ENCODE assay signal across 23 cellular contexts in the genomic region with DNA sequence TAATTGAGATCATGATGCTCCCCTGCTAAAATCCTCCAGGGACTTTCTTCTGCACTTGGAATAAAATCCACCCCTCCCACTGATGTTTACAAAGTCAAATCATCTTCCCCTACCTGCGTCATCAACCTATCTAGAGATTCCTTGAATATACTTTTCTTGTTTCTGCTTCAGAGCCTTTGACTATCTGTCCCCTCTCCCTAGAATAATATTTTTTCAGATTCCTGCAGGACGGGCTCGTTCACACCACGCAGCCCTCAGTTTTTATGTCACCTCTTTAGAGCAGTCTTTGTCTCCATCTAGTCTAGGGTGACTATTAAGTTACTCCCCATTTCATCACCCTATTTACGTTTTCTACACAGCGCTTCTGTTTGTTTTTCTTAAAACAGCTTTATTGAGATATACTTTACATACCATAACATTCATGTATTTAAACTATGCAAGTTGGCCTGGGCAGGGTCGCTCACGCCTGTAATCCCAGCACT.
"Had no signal": no experiment of that assay in that cellular context is flagged by ENCODE, and none has a peak within 500 bp of the region (broad histone marks: within the 10 kb centered on the region; RNA-seq: fewer than 3 reads in every experiment).

No MANE protein-coding gene starts in this region.

- H3K4me3 Mint-ChIP-seq: activated CD4-positive, alpha-beta T cell treated with anti-CD3 and anti-CD28 coated beads, Interleukin-2, amount 10 ng/mL, durations not matched to agents 7 days and 5 days; activated CD8-positive, alpha-beta memory T cell treated with anti-CD3 and anti-CD28 coated beads, Interleukin-2, amount 10 ng/mL, durations not matched to agents 7 days and 5 days; activated CD8-positive, alpha-beta T cell treated with anti-CD3 and anti-CD28 coated beads for 36 hours; activated naive CD8-positive, alpha-beta T cell treated with anti-CD3 and anti-CD28 coated beads for 36 hours; central memory CD8-positive, alpha-beta T cell; effector memory CD8-positive, alpha-beta T cell; memory B cell; neural crest cell; stimulated activated memory B cell treated with anti-CD40 and anti-IgM and Interleukin-4, amounts not matched to agents 10 μg/mL and 1 μg/mL and 100 μg/mL, for 72 hours; type B pancreatic cell had no signal

- H3K36me3 Mint-ChIP-seq: activated CD8-positive, alpha-beta memory T cell treated with anti-CD3 and anti-CD28 coated beads, Interleukin-2, amount 10 ng/mL, durations not matched to agents 7 days and 5 days; activated naive CD8-positive, alpha-beta T cell treated with anti-CD3 and anti-CD28 coated beads for 36 hours; memory B cell; stimulated activated memory B cell treated with anti-CD40 and anti-IgM and Interleukin-4, amounts not matched to agents 10 μg/mL and 1 μg/mL and 100 μg/mL, for 72 hours had no signal

- H3K9me3 Mint-ChIP-seq: activated CD8-positive, alpha-beta T cell treated with anti-CD3 and anti-CD28 coated beads for 36 hours; central memory CD8-positive, alpha-beta T cell; effector memory CD8-positive, alpha-beta T cell; memory B cell; stimulated activated memory B cell treated with anti-CD40 and anti-IgM and Interleukin-4, amounts not matched to agents 10 μg/mL and 1 μg/mL and 100 μg/mL, for 72 hours had no signal

- H3K27ac Mint-ChIP-seq: activated CD4-positive, alpha-beta T cell treated with anti-CD3 and anti-CD28 coated beads, Interleukin-2, amount 10 ng/mL, durations not matched to agents 7 days and 5 days; activated CD8-positive, alpha-beta memory T cell treated with anti-CD3 and anti-CD28 coated beads, Interleukin-2, amount 10 ng/mL, durations not matched to agents 7 days and 5 days; activated CD8-positive, alpha-beta T cell treated with anti-CD3 and anti-CD28 coated beads for 36 hours; activated naive CD8-positive, alpha-beta T cell treated with anti-CD3 and anti-CD28 coated beads for 36 hours; effector memory CD8-positive, alpha-beta T cell; memory B cell; stimulated activated memory B cell treated with anti-CD40 and anti-IgM and Interleukin-4, amounts not matched to agents 10 μg/mL and 1 μg/mL and 100 μg/mL, for 72 hours; type B pancreatic cell had no signal

- H3K27me3 Mint-ChIP-seq: activated CD8-positive, alpha-beta T cell treated with anti-CD3 and anti-CD28 coated beads for 36 hours; activated naive CD8-positive, alpha-beta T cell treated with anti-CD3 and anti-CD28 coated beads for 36 hours; memory B cell; stimulated activated memory B cell treated with anti-CD40 and anti-IgM and Interleukin-4, amounts not matched to agents 10 μg/mL and 1 μg/mL and 100 μg/mL, for 72 hours; type B pancreatic cell had no signal

- DNase-seq: activated CD4-positive, alpha-beta T cell treated with anti-CD3 and anti-CD28 coated beads, Interleukin-2, amount 10 ng/mL, durations not matched to agents 7 days and 5 days; activated CD4-positive, CD25-positive, alpha-beta regulatory T cell treated with anti-CD3 and anti-CD28 coated beads, Interleukin-2, amount 50 U/mL, for 72 hours; activated CD8-positive, alpha-beta memory T cell treated with anti-CD3 and anti-CD28 coated beads, Interleukin-2, amount 10 ng/mL, durations not matched to agents 7 days and 5 days; activated CD8-positive, alpha-beta T cell treated with anti-CD3 and anti-CD28 coated beads for 36 hours; activated naive CD8-positive, alpha-beta T cell treated with anti-CD3 and anti-CD28 coated beads for 36 hours; activated T-cell treated with anti-CD3 and anti-CD28 coated beads for 4 hours; dorsolateral prefrontal cortex; effector memory CD8-positive, alpha-beta T cell; hippocampal formation; kidney glomerular epithelial cell; left ventricle myocardium superior; occipital lobe; posterior cingulate gyrus; sigmoid colon; stimulated activated CD4-positive, alpha-beta T cell treated with anti-CD3 and anti-CD28 coated beads, Interleukin-15, amount 100 ng/mL, for 24 hours; T-helper 1 cell; WERI-Rb-1 had no signal

- H3K4me1 Mint-ChIP-seq: activated CD8-positive, alpha-beta memory T cell treated with anti-CD3 and anti-CD28 coated beads, Interleukin-2, amount 10 ng/mL, durations not matched to agents 7 days and 5 days; central memory CD8-positive, alpha-beta T cell had no signal

- ATAC-seq: activated CD8-positive, alpha-beta memory T cell treated with anti-CD3 and anti-CD28 coated beads, Interleukin-2, amount 10 ng/mL, durations not matched to agents 7 days and 5 days; activated CD8-positive, alpha-beta T cell treated with anti-CD3 and anti-CD28 coated beads for 36 hours; effector memory CD8-positive, alpha-beta T cell; esophagus mucosa; left ventricle myocardium superior; stimulated activated memory B cell treated with anti-CD40 and anti-IgM and Interleukin-4, amounts not matched to agents 10 μg/mL and 1 μg/mL and 100 μg/mL, for 72 hours had no signal
